6 cellular contexts compared by ENCODE assay signal in genomic region chr17:35194001-35194400, GRCh38. TPM values are rescaled to one million over a fixed set of nuclear protein-coding genes. Genes with fewer than 3 reads are reported as not detected.
"Had no signal": no experiment of that assay in that cellular context is flagged by ENCODE, and none has a peak within 500 bp of the region (broad histone marks: within the 10 kb centered on the region; RNA-seq: fewer than 3 reads in every experiment).

SLC35G3 (minus strand) TSS chr17:35194393; CDS start chr17:35194307, 86 bp downstream.

RNA-seq across cellular contexts. Expression of gene SLC35G3, which starts in this region (rescaled TPM):
- total RNA-seq: activated CD4-positive, alpha-beta memory T cell treated with anti-CD3 and anti-CD28 coated beads for 36 hours; activated CD8-positive, alpha-beta memory T cell treated with anti-CD3 and anti-CD28 coated beads for 36 hours; aorta; Right ventricle myocardium superior; T-helper 1 cell treated with Interleukin-12 subunit alpha and Interleukin-12 subunit beta and Interleukin-4 antibody, amounts not matched to agents 30 ng/mL and 1 ng/mL, for 36 hours; T-helper 2 cell treated with Interferon-gamma antibody and Interleukin-4, amounts not matched to agents 100 ng/mL and 5 ng/mL, for 36 hours had no signal
